Comparison of ENCODE assay signal across 1 cellular context in genomic region chr1:14435368-14436023, GRCh38.
A peak's percentile ranks its signal among the peaks of the same experiment; 100 is the strongest.
TF ChIP-seq lines count a peak whose summit lies in the region.

No MANE protein-coding gene starts in this region.

TF ChIP-seq in K562, 482 proteins besides CTCF, POLR2A, EP300 and RAD21 (continued from another document and continues in another):
- TF ChIP-seq ARID3B (CRISPR knock-in tag; IDR thresholded peaks at IDR 0.05; ENCODE audit: borderline replicate concordance) (0 out of 2 replicates have a peak, but pooled peaks have one; percentile 54), ZNF561 (CRISPR knock-in tag; conservative IDR thresholded peaks at IDR 0.05) (no peak), ZNF274 (IDR thresholded peaks at IDR 0.05; ENCODE audit: borderline replicate concordance, low read depth, low read length) (no peak), ZNF277 (CRISPR knock-in tag; IDR thresholded peaks at IDR 0.05; ENCODE audit: borderline replicate concordance) (no peak), TBP (optimal IDR thresholded peaks at IDR 0.05; ENCODE audit: low read depth, low read length) (no peak), RCOR1 (IDR thresholded peaks at IDR 0.05; ENCODE audit: borderline replicate concordance in 1 of 2, low read depth in 2 of 2, low read length in 2 of 2) (peak in 1 of 2 experiments; percentile 90; a peak in 3 of 4 replicates), NELFE (IDR thresholded peaks at IDR 0.05; ENCODE audit: insufficient read depth, insufficient read length) (no peak), KLF16 (IDR thresholded peaks at IDR 0.05) (peak; percentile 82), MEF2A (IDR thresholded peaks at IDR 0.05; ENCODE audit: control insufficient read depth, low read depth, low read length) (peak; percentile 78), RBM14 (IDR thresholded peaks at IDR 0.05; ENCODE audit: borderline replicate concordance, insufficient read depth, low read depth, low read length) (no peak), SMAD4 (CRISPR knock-in tag; conservative IDR thresholded peaks at IDR 0.05) (peak; percentile 87), RBM34 (IDR thresholded peaks at IDR 0.05; ENCODE audit: borderline replicate concordance, insufficient read depth, low read length) (no peak), HDGF (IDR thresholded peaks at IDR 0.05) (no peak), TGIF2 (CRISPR knock-in tag; IDR thresholded peaks at IDR 0.05) (no peak), DACH1 (IDR thresholded peaks at IDR 0.05; ENCODE audit: partially characterized antibody) (peak; percentile 32), NFYB (IDR thresholded peaks at IDR 0.05; ENCODE audit: extremely low read depth, insufficient read length) (peak; percentile 26), ZNF384 (IDR thresholded peaks at IDR 0.05; ENCODE audit: low read depth, low read length) (no peak), PHTF2 (CRISPR knock-in tag; IDR thresholded peaks at IDR 0.05) (no peak), MNT (conservative IDR thresholded peaks at IDR 0.05) (peak in 1 of 2 experiments; percentile 66; a peak in 2 of 4 replicates), ZNF232 (CRISPR knock-in tag; IDR thresholded peaks at IDR 0.05) (no peak), KLF10 (CRISPR knock-in tag; IDR thresholded peaks at IDR 0.05) (no peak), ILK (tag; IDR thresholded peaks at IDR 0.05; ENCODE audit: borderline replicate concordance, low read depth) (no peak), ZNF395 (CRISPR knock-in tag; IDR thresholded peaks at IDR 0.05) (peak; percentile 80), ZNF707 (CRISPR knock-in tag; conservative IDR thresholded peaks at IDR 0.05) (no peak), NCOA1 (IDR thresholded peaks at IDR 0.05; ENCODE audit: low read depth) (peak; percentile 70; the same call in 1 of the 2 replicates), ZNF311 (CRISPR knock-in tag; IDR thresholded peaks at IDR 0.05) (peak; percentile 93), ZFX (CRISPR knock-in tag; IDR thresholded peaks at IDR 0.05) (peak; percentile 61), TBL1XR1 (IDR thresholded peaks at IDR 0.05; ENCODE audit: low read length in 2 of 2) (peak; percentile 16 to 39; a peak in 1 of 4 replicates), MYBL2 (IDR thresholded peaks at IDR 0.05; ENCODE audit: low read depth) (no peak), MYBL2 (CRISPR knock-in tag; IDR thresholded peaks at IDR 0.05; ENCODE audit: borderline replicate concordance) (no peak), DNMT1 (IDR thresholded peaks at IDR 0.05) (no peak), JUND (IDR thresholded peaks at IDR 0.05; ENCODE audit: borderline replicate concordance, low read depth, low read length) (peak; percentile 82), JUND (tag; IDR thresholded peaks at IDR 0.05; ENCODE audit: borderline replicate concordance, low read depth, low read length) (peak; percentile 76; the same call in 1 of the 3 replicates), HDAC3 (IDR thresholded peaks at IDR 0.05; ENCODE audit: borderline replicate concordance, partially characterized antibody) (no peak), NFIX (CRISPR knock-in tag; IDR thresholded peaks at IDR 0.05; ENCODE audit: low read depth) (no peak), SMAD1 (IDR thresholded peaks at IDR 0.05; ENCODE audit: low read depth, low read length, partially characterized antibody) (peak; percentile 51)
- TF ChIP-seq, protein P1, sequence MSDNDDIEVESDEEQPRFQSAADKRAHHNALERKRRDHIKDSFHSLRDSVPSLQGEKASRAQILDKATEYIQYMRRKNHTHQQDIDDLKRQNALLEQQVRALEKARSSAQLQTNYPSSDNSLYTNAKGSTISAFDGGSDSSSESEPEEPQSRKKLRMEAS (CRISPR knock-in tag; IDR thresholded peaks at IDR 0.05) = 0 out of 2 replicates have a peak, but pooled peaks have one; percentile 43
- TF ChIP-seq, protein P2, sequence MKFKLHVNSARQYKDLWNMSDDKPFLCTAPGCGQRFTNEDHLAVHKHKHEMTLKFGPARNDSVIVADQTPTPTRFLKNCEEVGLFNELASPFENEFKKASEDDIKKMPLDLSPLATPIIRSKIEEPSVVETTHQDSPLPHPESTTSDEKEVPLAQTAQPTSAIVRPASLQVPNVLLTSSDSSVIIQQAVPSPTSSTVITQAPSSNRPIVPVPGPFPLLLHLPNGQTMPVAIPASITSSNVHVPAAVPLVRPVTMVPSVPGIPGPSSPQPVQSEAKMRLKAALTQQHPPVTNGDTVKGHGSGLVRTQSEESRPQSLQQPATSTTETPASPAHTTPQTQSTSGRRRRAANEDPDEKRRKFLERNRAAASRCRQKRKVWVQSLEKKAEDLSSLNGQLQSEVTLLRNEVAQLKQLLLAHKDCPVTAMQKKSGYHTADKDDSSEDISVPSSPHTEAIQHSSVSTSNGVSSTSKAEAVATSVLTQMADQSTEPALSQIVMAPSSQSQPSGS (CRISPR knock-in tag; IDR thresholded peaks at IDR 0.05) = peak; percentile 47; the same call in 1 of the 2 replicates
- TF ChIP-seq, protein P3, sequence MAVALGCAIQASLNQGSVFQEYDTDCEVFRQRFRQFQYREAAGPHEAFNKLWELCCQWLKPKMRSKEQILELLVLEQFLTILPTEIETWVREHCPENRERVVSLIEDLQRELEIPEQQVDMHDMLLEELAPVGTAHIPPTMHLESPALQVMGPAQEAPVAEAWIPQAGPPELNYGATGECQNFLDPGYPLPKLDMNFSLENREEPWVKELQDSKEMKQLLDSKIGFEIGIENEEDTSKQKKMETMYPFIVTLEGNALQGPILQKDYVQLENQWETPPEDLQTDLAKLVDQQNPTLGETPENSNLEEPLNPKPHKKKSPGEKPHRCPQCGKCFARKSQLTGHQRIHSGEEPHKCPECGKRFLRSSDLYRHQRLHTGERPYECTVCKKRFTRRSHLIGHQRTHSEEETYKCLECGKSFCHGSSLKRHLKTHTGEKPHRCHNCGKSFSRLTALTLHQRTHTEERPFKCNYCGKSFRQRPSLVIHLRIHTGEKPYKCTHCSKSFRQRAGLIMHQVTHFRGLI (CRISPR knock-in tag; IDR thresholded peaks at IDR 0.05) = peak; percentile 69; the same call in 1 of the 2 replicates
- TF ChIP-seq, protein P4, sequence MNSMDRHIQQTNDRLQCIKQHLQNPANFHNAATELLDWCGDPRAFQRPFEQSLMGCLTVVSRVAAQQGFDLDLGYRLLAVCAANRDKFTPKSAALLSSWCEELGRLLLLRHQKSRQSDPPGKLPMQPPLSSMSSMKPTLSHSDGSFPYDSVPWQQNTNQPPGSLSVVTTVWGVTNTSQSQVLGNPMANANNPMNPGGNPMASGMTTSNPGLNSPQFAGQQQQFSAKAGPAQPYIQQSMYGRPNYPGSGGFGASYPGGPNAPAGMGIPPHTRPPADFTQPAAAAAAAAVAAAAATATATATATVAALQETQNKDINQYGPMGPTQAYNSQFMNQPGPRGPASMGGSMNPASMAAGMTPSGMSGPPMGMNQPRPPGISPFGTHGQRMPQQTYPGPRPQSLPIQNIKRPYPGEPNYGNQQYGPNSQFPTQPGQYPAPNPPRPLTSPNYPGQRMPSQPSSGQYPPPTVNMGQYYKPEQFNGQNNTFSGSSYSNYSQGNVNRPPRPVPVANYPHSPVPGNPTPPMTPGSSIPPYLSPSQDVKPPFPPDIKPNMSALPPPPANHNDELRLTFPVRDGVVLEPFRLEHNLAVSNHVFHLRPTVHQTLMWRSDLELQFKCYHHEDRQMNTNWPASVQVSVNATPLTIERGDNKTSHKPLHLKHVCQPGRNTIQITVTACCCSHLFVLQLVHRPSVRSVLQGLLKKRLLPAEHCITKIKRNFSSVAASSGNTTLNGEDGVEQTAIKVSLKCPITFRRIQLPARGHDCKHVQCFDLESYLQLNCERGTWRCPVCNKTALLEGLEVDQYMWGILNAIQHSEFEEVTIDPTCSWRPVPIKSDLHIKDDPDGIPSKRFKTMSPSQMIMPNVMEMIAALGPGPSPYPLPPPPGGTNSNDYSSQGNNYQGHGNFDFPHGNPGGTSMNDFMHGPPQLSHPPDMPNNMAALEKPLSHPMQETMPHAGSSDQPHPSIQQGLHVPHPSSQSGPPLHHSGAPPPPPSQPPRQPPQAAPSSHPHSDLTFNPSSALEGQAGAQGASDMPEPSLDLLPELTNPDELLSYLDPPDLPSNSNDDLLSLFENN (IDR thresholded peaks at IDR 0.05; ENCODE audit: low read depth in 2 of 2, low read length in 2 of 2) = 0 out of 4 replicates have a peak, but pooled peaks of 1 of the 2 experiments have one; percentile 61
- TF ChIP-seq, protein P5, sequence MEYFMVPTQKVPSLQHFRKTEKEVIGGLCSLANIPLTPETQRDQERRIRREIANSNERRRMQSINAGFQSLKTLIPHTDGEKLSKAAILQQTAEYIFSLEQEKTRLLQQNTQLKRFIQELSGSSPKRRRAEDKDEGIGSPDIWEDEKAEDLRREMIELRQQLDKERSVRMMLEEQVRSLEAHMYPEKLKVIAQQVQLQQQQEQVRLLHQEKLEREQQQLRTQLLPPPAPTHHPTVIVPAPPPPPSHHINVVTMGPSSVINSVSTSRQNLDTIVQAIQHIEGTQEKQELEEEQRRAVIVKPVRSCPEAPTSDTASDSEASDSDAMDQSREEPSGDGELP (CRISPR knock-in tag; IDR thresholded peaks at IDR 0.05; ENCODE audit: borderline replicate concordance) = peak; percentile 93
- TF ChIP-seq, protein P6, sequence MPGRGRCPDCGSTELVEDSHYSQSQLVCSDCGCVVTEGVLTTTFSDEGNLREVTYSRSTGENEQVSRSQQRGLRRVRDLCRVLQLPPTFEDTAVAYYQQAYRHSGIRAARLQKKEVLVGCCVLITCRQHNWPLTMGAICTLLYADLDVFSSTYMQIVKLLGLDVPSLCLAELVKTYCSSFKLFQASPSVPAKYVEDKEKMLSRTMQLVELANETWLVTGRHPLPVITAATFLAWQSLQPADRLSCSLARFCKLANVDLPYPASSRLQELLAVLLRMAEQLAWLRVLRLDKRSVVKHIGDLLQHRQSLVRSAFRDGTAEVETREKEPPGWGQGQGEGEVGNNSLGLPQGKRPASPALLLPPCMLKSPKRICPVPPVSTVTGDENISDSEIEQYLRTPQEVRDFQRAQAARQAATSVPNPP (IDR thresholded peaks at IDR 0.05; ENCODE audit: borderline replicate concordance, insufficient read depth, insufficient read length) = no peak
